8 cellular contexts compared by ENCODE assay signal in the genomic region with DNA sequence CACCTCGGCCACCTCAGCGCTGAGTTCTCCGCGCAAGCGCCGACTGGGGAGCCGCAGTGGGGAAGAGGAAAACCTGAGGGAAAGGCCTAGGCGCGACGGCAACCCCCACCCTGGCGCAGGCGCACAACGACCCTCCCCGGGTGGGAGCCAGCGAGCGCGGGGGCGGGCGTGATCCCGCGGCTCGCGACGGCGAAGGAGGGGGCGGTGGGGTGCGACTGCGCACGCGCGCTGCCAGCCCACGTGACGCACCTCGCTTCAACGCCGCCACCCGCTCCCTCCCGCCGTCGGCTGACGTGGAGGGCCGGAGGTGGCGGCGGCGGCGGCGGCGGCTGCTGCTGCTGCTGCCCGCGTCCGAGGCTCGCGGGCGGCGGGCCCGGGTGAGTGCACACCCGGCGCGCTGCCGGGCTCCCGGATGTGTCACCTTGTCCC. TPM values are rescaled to one million over a fixed set of nuclear protein-coding genes. Genes with fewer than 3 reads are reported as not detected.
DNase-seq lines count a peak whose midpoint lies in the region; ATAC-seq, FAIRE-seq and TF ChIP-seq lines count a peak whose summit lies in the region.

A gene (minus strand): TSS at position 84 of the 429 bp plus-strand sequence. CDS start 556 bp downstream, outside the sequence.
A gene with protein sequence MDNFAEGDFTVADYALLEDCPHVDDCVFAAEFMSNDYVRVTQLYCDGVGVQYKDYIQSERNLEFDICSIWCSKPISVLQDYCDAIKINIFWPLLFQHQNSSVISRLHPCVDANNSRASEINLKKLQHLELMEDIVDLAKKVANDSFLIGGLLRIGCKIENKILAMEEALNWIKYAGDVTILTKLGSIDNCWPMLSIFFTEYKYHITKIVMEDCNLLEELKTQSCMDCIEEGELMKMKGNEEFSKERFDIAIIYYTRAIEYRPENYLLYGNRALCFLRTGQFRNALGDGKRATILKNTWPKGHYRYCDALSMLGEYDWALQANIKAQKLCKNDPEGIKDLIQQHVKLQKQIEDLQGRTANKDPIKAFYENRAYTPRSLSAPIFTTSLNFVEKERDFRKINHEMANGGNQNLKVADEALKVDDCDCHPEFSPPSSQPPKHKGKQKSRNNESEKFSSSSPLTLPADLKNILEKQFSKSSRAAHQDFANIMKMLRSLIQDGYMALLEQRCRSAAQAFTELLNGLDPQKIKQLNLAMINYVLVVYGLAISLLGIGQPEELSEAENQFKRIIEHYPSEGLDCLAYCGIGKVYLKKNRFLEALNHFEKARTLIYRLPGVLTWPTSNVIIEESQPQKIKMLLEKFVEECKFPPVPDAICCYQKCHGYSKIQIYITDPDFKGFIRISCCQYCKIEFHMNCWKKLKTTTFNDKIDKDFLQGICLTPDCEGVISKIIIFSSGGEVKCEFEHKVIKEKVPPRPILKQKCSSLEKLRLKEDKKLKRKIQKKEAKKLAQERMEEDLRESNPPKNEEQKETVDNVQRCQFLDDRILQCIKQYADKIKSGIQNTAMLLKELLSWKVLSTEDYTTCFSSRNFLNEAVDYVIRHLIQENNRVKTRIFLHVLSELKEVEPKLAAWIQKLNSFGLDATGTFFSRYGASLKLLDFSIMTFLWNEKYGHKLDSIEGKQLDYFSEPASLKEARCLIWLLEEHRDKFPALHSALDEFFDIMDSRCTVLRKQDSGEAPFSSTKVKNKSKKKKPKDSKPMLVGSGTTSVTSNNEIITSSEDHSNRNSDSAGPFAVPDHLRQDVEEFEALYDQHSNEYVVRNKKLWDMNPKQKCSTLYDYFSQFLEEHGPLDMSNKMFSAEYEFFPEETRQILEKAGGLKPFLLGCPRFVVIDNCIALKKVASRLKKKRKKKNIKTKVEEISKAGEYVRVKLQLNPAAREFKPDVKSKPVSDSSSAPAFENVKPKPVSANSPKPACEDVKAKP (N-terminal part only) (plus strand): TSS at position 267 of the 429 bp plus-strand sequence. CDS start 14,004 bp downstream, outside the sequence.

- H3K79me2 ChIP-seq in smooth muscle cell (ENCODE audit: low read depth), result peaks cover 61% of the 10 kb centered on the region

- H3K4me2 ChIP-seq in A549 (peak within 1 kb of the TSS; percentile 99), smooth muscle cell (peak within 1 kb of the TSS; percentile 95)

- peak; percentile 51 for TF ChIP-seq POLR2A in A549 (IDR thresholded peaks at IDR 0.05; ENCODE audit: low read length)

- H3K4me3 ChIP-seq in A549, result peak within 1 kb of the TSS; percentile 79
- H3K4me3 ChIP-seq in smooth muscle cell, result peak within 1 kb of the TSS; percentile 68

- H3K9ac ChIP-seq in smooth muscle cell (ENCODE audit: low read depth), result peak within 1 kb of the TSS; percentile 96

- TF ChIP-seq EP300 in A549 (IDR thresholded peaks at IDR 0.05), result no peak

- H3K36me3 ChIP-seq in smooth muscle cell (ENCODE audit: low read depth), result no peaks in the 10 kb centered on the region

- POLR2A ChIA-PET in A549 (lab: Yijun Ruan, JAX), result interaction anchor here (1.0 to 1.3 kb wide), 2 partner anchors 13 to 83 kb away, joined by 3 to 5 read pairs; no protein-coding TSS in a partner anchor

- DNase-seq in A549 (ENCODE audit: low read depth in 1 of 2, low spot score in 1 of 2) (peak; percentile 67 to 95), NCI-H2196 treated with DMSO at 0.1 percent for 48 hours (lab: John Stamatoyannopoulos, UW; ENCODE audit: unreplicated experiment) (peak; percentile 94), T47D (ENCODE audit: low read depth in 1 of 2, low spot score in 1 of 2) (peak; percentile 70 to 95), iPS-NIHi11 (ENCODE audit: low spot score) (peak; percentile 95), smooth muscle cell (lab: John Stamatoyannopoulos, UW; ENCODE audit: unreplicated experiment) (peak; percentile 98)

- peak within 1 kb of the TSS; percentile 95 to 99 for H3K27ac ChIP-seq in A549
- peak within 1 kb of the TSS; percentile 100 for H3K27ac ChIP-seq in VCaP
- H3K27ac ChIP-seq in smooth muscle cell (ENCODE audit: low read depth), result peak within 1 kb of the TSS; percentile 96

- in situ Hi-C loops in T47D (cut with HindIII; ENCODE audit: low pct_unique_long_range_greater_than_20kb, low sequenced_read_pairs), result no loop called here

- H3K4me1 ChIP-seq in A549 (peaks cover 8% of the 10 kb centered on the region; the same call in 2 of the 3 replicates), smooth muscle cell (ENCODE audit: low read depth) (peaks cover 17% of the 10 kb centered on the region)

- no peaks in the 10 kb centered on the region for H3F3A ChIP-seq in smooth muscle cell (ENCODE audit: low read depth)

- no peak for FAIRE-seq in A549 (lab: Jason Lieb, UNC)

- no peaks in the 10 kb centered on the region for H3K9me3 ChIP-seq in A549
- H3K9me3 ChIP-seq in smooth muscle cell (replicated peaks; ENCODE audit: low read depth), result no peaks in the 10 kb centered on the region

- H4K20me1 ChIP-seq in smooth muscle cell (ENCODE audit: low read depth), result peaks cover 43% of the 10 kb centered on the region

- no peak for TF ChIP-seq RAD21 in A549 (conservative IDR thresholded peaks at IDR 0.05 in 1 of 2, IDR thresholded peaks at IDR 0.05 in 1 of 2)

- CTCF ChIA-PET in A549 (lab: Yijun Ruan, JAX), result no interaction called here

- H3K27me3 ChIP-seq in smooth muscle cell (ENCODE audit: low read depth), result no peaks in the 10 kb centered on the region

- no CpG with 5 or more reads among the region's 61 CpGs for WGBS in A549 (ENCODE audit: missing lambda C conversion rate)
- under 1% methylated on average over 24 of the region's 61 CpGs for WGBS in smooth muscle cell (ENCODE audit: low lambda C conversion rate)

- peak within 1 kb of the TSS; percentile 60 for H2AFZ ChIP-seq in smooth muscle cell (ENCODE audit: low read depth)

- TF ChIP-seq CTCF in A549 (IDR thresholded peaks at IDR 0.05) (no peak), VCaP (conservative IDR thresholded peaks at IDR 0.05) (no peak), smooth muscle cell (IDR thresholded peaks at IDR 0.05; ENCODE audit: borderline replicate concordance, insufficient read depth, poor library complexity, severe bottlenecking) (no peak)

- peak; percentile 86 to 88 for ATAC-seq in A549
- ATAC-seq in GM18870 (IDR thresholded peaks at IDR 0.05; ENCODE audit: unreplicated experiment), result peak; percentile 42
- ATAC-seq in HG03135 (IDR thresholded peaks at IDR 0.05; ENCODE audit: unreplicated experiment), result peak; percentile 65

TF ChIP-seq in A549, 52 proteins besides CTCF, POLR2A, EP300 and RAD21 (continues in another document):
- TF ChIP-seq, protein P1, sequence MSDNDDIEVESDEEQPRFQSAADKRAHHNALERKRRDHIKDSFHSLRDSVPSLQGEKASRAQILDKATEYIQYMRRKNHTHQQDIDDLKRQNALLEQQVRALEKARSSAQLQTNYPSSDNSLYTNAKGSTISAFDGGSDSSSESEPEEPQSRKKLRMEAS (IDR thresholded peaks at IDR 0.05), result peak; percentile 33; the same call in 1 of the 2 replicates
- TF ChIP-seq FOXS1 (CRISPR knock-in tag; IDR thresholded peaks at IDR 0.05), result no peak
- TF ChIP-seq, protein P2, sequence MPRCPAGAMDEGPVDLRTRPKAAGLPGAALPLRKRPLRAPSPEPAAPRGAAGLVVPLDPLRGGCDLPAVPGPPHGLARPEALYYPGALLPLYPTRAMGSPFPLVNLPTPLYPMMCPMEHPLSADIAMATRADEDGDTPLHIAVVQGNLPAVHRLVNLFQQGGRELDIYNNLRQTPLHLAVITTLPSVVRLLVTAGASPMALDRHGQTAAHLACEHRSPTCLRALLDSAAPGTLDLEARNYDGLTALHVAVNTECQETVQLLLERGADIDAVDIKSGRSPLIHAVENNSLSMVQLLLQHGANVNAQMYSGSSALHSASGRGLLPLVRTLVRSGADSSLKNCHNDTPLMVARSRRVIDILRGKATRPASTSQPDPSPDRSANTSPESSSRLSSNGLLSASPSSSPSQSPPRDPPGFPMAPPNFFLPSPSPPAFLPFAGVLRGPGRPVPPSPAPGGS (IDR thresholded peaks at IDR 0.05), result 0 out of 3 replicates have a peak, but pooled peaks have one; percentile 36
- no peak for TF ChIP-seq EHF (CRISPR knock-in tag; IDR thresholded peaks at IDR 0.05)
- TF ChIP-seq, protein P3, sequence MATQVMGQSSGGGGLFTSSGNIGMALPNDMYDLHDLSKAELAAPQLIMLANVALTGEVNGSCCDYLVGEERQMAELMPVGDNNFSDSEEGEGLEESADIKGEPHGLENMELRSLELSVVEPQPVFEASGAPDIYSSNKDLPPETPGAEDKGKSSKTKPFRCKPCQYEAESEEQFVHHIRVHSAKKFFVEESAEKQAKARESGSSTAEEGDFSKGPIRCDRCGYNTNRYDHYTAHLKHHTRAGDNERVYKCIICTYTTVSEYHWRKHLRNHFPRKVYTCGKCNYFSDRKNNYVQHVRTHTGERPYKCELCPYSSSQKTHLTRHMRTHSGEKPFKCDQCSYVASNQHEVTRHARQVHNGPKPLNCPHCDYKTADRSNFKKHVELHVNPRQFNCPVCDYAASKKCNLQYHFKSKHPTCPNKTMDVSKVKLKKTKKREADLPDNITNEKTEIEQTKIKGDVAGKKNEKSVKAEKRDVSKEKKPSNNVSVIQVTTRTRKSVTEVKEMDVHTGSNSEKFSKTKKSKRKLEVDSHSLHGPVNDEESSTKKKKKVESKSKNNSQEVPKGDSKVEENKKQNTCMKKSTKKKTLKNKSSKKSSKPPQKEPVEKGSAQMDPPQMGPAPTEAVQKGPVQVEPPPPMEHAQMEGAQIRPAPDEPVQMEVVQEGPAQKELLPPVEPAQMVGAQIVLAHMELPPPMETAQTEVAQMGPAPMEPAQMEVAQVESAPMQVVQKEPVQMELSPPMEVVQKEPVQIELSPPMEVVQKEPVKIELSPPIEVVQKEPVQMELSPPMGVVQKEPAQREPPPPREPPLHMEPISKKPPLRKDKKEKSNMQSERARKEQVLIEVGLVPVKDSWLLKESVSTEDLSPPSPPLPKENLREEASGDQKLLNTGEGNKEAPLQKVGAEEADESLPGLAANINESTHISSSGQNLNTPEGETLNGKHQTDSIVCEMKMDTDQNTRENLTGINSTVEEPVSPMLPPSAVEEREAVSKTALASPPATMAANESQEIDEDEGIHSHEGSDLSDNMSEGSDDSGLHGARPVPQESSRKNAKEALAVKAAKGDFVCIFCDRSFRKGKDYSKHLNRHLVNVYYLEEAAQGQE (IDR thresholded peaks at IDR 0.05), result peak; percentile 62

RNA-seq across cellular contexts. Expression of the first gene that starts in this region (rescaled TPM):
- polyA plus RNA-seq in A549 (2011; rRNA removed), result 44.0 and 49.5 TPM in 2 replicates
- 13.7 and 14.9 TPM in 2 replicates for polyA plus RNA-seq in A549 (2012; cell fraction: cytosol; rRNA removed)
- 5.1 and 6.7 TPM in 2 replicates for polyA plus RNA-seq in A549 (2012; cell fraction: nucleus; rRNA removed)
- polyA plus RNA-seq in A549 (2017; fragmentation: RNase III; extraction: RNeasy Plus Mini Kit Qiagen cat#74134 plus additional on column Dnase treatment), result 14.8 to 18.9 TPM (median 15.9 TPM) in 3 replicates
- 4.5 and 5.8 TPM in 2 replicates for polyA minus RNA-seq in A549 (2011; rRNA and poly(A)+ RNA removed)
- 13.8 and 15.4 TPM in 2 replicates for total RNA-seq in smooth muscle cell
- 17.6 and 19.3 TPM in 2 replicates for polyA plus RNA-seq in smooth muscle cell

RNA-seq across cellular contexts. Expression of the second gene that starts in this region (rescaled TPM):
- 56.1 and 62.2 TPM in 2 replicates for polyA plus RNA-seq in A549 (2011; rRNA removed)
- polyA plus RNA-seq in A549 (2012; cell fraction: cytosol; rRNA removed), result 20.0 and 23.1 TPM in 2 replicates
- polyA plus RNA-seq in A549 (2012; cell fraction: nucleus; rRNA removed), result 28.9 and 32.4 TPM in 2 replicates
- 34.0 to 36.3 TPM (median 34.2 TPM) in 3 replicates for polyA plus RNA-seq in A549 (2017; fragmentation: RNase III; extraction: RNeasy Plus Mini Kit Qiagen cat#74134 plus additional on column Dnase treatment)
- 52.9 and 54.2 TPM in 2 replicates for polyA minus RNA-seq in A549 (2011; rRNA and poly(A)+ RNA removed)
- 224 and 331 TPM in 2 replicates for total RNA-seq in smooth muscle cell
- polyA plus RNA-seq in smooth muscle cell, result 177 and 193 TPM in 2 replicates

Comparison
In these comparisons a context has a peak if more than half of its experiments do, and no peak if none do; other contexts are left out.
1. Peak in every context shown above with its lines: DNase-seq, ATAC-seq, H3K4me3 ChIP-seq and H3K27ac ChIP-seq.